ENCODE assay signal across 1 cellular context in the genomic region with DNA sequence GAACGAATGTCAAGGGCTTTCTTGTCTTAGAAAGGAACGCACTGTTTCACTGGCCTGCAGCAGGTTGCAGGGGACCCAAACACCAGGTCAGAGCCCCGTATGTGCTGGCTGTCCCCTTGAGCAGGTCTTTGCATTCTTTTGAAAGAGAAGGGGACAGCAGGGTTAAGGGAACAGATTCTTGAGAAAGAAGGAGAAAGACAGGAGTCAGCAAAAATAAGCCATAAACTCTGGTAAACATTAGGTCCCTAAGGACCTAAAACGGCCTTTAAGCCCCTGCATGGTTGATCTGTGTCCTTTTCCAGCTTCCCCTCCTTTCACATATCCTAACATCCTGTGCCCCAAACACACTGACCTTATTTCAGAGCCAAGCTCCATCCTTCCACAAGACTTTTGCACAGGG.
TF ChIP-seq lines count a peak whose summit lies in the region.

No MANE protein-coding gene starts in this region.

TF ChIP-seq in IMR-90, 13 proteins besides CTCF, POLR2A, EP300 and RAD21:
- TF ChIP-seq MXI1 (IDR thresholded peaks at IDR 0.05; ENCODE audit: borderline replicate concordance, low read depth, low read length) (no peak), MAFK (IDR thresholded peaks at IDR 0.05; ENCODE audit: low read depth, low read length) (peak; percentile 28; the same call in 1 of the 2 replicates), CHD1 (IDR thresholded peaks at IDR 0.05; ENCODE audit: low read depth, low read length) (no peak), CEBPB (IDR thresholded peaks at IDR 0.05; ENCODE audit: low read depth, low read length) (no peak)
TF ChIP-seq in IMR-90: peak in this region for 1.
